In the genomic region with DNA sequence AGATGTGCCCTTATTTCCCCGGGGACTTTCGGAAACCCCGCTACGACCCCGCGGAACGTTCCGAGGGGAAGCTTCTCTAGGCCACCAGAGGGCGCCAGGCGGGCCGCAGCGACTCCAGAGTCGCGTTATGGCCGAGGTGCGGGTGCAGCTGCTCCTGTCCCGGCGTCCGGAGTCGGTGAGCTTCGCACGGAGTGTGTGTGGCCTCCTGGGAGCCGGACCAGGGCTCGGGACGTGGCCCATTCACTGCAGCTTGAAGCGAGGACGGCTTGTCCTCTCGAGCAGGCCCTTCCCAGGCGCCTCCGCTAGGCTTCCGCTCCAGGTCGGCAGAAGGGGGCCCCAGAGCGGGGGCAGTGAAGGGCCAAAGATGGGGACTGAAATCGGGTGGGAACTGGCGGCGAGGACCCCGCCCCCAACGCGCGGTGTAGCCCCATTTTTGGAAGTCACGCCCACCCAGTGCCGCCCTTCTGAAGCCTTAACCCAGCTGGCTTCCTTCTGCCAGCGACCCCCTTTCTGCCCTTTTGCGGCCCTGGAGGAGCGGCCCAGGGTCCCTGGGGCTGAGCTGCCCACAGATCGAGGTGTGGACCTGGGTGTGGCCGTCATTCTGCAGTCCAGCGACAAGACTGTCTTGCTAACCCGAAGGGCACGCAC, we compare ENCODE assay signal across 8 cellular contexts. TPM values are rescaled to one million over a fixed set of nuclear protein-coding genes. Genes with fewer than 3 reads are reported as not detected.
DNase-seq lines count a peak whose midpoint lies in the region; ATAC-seq and TF ChIP-seq lines count a peak whose summit lies in the region.

A gene with protein sequence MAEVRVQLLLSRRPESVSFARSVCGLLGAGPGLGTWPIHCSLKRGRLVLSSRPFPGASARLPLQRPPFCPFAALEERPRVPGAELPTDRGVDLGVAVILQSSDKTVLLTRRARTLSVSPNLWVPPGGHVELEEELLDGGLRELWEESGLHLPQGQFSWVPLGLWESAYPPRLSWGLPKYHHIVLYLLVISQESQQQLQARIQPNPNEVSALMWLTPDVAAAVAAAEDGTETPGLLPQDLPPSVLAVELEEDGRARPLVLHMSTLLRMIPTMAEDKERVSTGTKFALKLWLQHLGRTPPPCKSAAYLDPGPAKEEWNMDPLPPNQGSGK (plus strand): TSS at position 117 of the 648 bp plus-strand sequence. CDS start 11 bp downstream, at position 128.

- peak within 1 kb of the TSS; percentile 60; the same call in 1 of the 2 replicates for H3K27ac ChIP-seq in VCaP
- H3K27ac ChIP-seq in mammary epithelial cell (ENCODE audit: insufficient read depth, low read depth, low read length), result no peak within 1 kb of the TSS

- H3K9ac ChIP-seq in mammary epithelial cell (ENCODE audit: insufficient read depth, low read length), result no peak within 1 kb of the TSS

- dilution Hi-C loops in mammary epithelial cell (cut with HindIII; ENCODE audit: low sequenced_read_pairs), result no loop called here

- H3K4me1 ChIP-seq in mammary epithelial cell (ENCODE audit: insufficient read depth, low read length), result peaks cover 32% of the 10 kb centered on the region

- peak; percentile 58 to 93 (median 76) for DNase-seq in NCI-H1417 (lab: John Stamatoyannopoulos, UW)
- no peak for DNase-seq in NCI-H1417 treated with DMSO at 0.1 percent for 48 hours (lab: John Stamatoyannopoulos, UW)
- peak; percentile 61 for DNase-seq in NCI-H2081 treated with DMSO at 0.1 percent for 48 hours (lab: John Stamatoyannopoulos, UW)
- DNase-seq in mammary epithelial cell, result peak; percentile 53
- peak; percentile 92 for DNase-seq in islet precursor cell
- DNase-seq in stimulated activated CD4-positive, alpha-beta T cell treated with anti-CD3 and anti-CD28 coated beads, Interleukin-15, amount 100 ng/mL, for 24 hours, result peak; percentile 84

- CTCF ChIA-PET in mammary epithelial cell (lab: Charles Lee; ENCODE audit: low non-redundant PET), result interaction anchor here (0.7 kb wide), 1 partner anchor 63 kb away, joined by 7 read pairs; no protein-coding TSS in a partner anchor

- peak within 1 kb of the TSS; percentile 22 to 66 (median 52) for H3K4me3 ChIP-seq in mammary epithelial cell (replicated peaks in 1 of 3; ENCODE audit: insufficient read depth in 1 of 3, low read depth in 2 of 3, low read length in 3 of 3)

- 8% methylated on average over 32 of the region's 50 CpGs for WGBS in mammary epithelial cell (ENCODE audit: low coverage, missing lambda C conversion rate)

- peak within 1 kb of the TSS; percentile 66 for H2AFZ ChIP-seq in mammary epithelial cell (ENCODE audit: low read depth, low read length)

- ATAC-seq in HG02870 (IDR thresholded peaks at IDR 0.05; ENCODE audit: unreplicated experiment), result peak; percentile 45

- H3K9me3 ChIP-seq in mammary epithelial cell (replicated peaks; ENCODE audit: insufficient read depth, low read length), result no peaks in the 10 kb centered on the region

- TF ChIP-seq CTCF in VCaP (conservative IDR thresholded peaks at IDR 0.05) (peak; percentile 95), mammary epithelial cell (conservative IDR thresholded peaks at IDR 0.05 in 1 of 2, IDR thresholded peaks at IDR 0.05 in 1 of 2; ENCODE audit: extremely low read depth in 1 of 2, insufficient read depth in 1 of 2, low read depth in 1 of 2, low read length in 2 of 2) (peak; percentile 73 to 97)

- H3K79me2 ChIP-seq in mammary epithelial cell (ENCODE audit: insufficient read depth, low read length), result no peaks in the 10 kb centered on the region

- no peaks in the 10 kb centered on the region for H3K27me3 ChIP-seq in mammary epithelial cell (ENCODE audit: insufficient read depth, low read length)

- peaks cover 22% of the 10 kb centered on the region for H3K36me3 ChIP-seq in mammary epithelial cell (ENCODE audit: insufficient read depth, low read length)

- H4K20me1 ChIP-seq in mammary epithelial cell (ENCODE audit: insufficient read depth, low read length), result peaks cover 2% of the 10 kb centered on the region

- intact Hi-C loops in mammary epithelial cell (cut with micrococcal nuclease), result loop anchor here (1.0 to 5.0 kb wide), 3 partner anchors 47 to 168 kb away; partner anchors contain the start of genes ANKRD34A and POLR3GL

- in situ Hi-C loops in mammary epithelial cell (cut with MboI; ENCODE audit: low sequenced_read_pairs in 2 of 2), result loop anchor here in 1 of 2 donors (10.0 kb wide), 1 partner anchor 169 kb away; no protein-coding TSS in a partner anchor

- no TSS peak for BruUV-seq in mammary epithelial cell (replicated peaks; lab: Mats Ljungman, UMichigan)

- H3K4me2 ChIP-seq in mammary epithelial cell (ENCODE audit: insufficient read depth, low read depth, low read length), result peak within 1 kb of the TSS; percentile 89

RNA-seq across cellular contexts. Expression of the gene that starts here (rescaled TPM):
- 1 to 10 TPM; 2.7 to 4.3 TPM for total RNA-seq in mammary epithelial cell
- 2.5 TPM for polyA plus RNA-seq in mammary epithelial cell
- polyA minus RNA-seq in mammary epithelial cell, result not detected
